8 cellular contexts compared by ENCODE assay signal in the genomic region with DNA sequence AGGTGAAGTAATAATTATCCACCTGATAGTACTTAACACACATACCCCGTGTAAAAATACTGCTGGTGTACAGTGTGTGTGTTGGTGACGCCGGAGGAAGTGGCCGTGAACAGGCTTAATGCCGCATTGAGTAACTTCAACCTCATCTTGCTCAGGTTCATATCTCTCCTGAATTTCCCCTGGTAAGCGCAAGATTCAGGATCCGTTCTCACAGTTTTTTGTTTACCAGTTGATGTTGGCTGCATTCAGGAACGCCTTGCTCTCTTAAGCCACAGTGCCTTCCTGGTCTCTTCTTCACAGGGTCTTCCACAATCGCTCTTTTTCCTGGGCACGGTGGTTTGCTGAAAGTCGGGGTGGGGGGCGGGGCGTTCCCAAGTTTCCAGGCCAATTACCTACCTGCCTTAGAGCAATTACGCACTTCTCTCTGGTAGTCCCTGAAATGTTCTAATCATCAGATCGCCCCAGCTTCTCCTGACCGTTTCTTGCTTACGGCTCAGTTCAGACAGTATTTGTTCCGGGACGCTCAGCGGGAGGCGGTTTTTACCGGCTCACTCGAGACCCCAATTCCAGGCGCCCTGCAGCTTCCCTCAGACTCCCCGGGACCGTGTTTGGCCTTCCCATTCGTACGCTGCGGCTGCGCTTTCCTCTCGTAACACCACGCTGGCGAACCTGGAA. TPM values are rescaled to one million over a fixed set of nuclear protein-coding genes. Genes with fewer than 3 reads are reported as not detected.
DNase-seq lines count a peak whose midpoint lies in the region; ATAC-seq and TF ChIP-seq lines count a peak whose summit lies in the region.

No MANE protein-coding gene starts in this region.

- H3K9me3 ChIP-seq in breast epithelium (peaks cover 9 to 11% of the 10 kb centered on the region in 2 donors), liver (ENCODE audit: control insufficient read depth in 4 of 4, low read length in 3 of 4) (peaks cover 0 to 10% (median 7%) of the 10 kb centered on the region in 4 donors)

- TF ChIP-seq CTCF in breast epithelium (IDR thresholded peaks at IDR 0.05) (no peak), liver (IDR thresholded peaks at IDR 0.05; ENCODE audit: low read depth, low read length, missing input control) (no peak)

- no peak for TF ChIP-seq POLR2A in breast epithelium (IDR thresholded peaks at IDR 0.05)

- no peaks in the 10 kb centered on the region for H3K27me3 ChIP-seq in breast epithelium
- no peaks in the 10 kb centered on the region for H3K27me3 ChIP-seq in liver (ENCODE audit: control insufficient read depth in 4 of 4, insufficient read depth in 4 of 4, low read length in 3 of 4)

- DNase-seq in AG20443 (ENCODE audit: low spot score) (peak; percentile 10), RKO (ENCODE audit: low spot score) (peak; percentile 75), breast epithelium (ENCODE audit: low spot score in 2 of 2) (peak in 1 of 2 donors; percentile 25), substantia nigra (lab: John Stamatoyannopoulos, UW) (peak in 2 of 49 donors; percentile 36 to 39), HuH-7 (ENCODE audit: low spot score) (no peak)

- H3K4me1 ChIP-seq in breast epithelium (peaks cover 0 to 13% of the 10 kb centered on the region in 2 donors), liver (ENCODE audit: control insufficient read depth in 4 of 4, insufficient read depth in 4 of 4, low read length in 3 of 4) (peaks cover 3 to 21% (median 8%) of the 10 kb centered on the region in 4 donors)

- H3K4me3 ChIP-seq in breast epithelium (peak overlapping the region; percentile 78 to 94 (median 85)), liver (ENCODE audit: low read depth in 1 of 3, low read length in 3 of 3) (peak overlapping the region; percentile 75 to 84 (median 84))

- peak; percentile 20 for ATAC-seq in GM18909 (IDR thresholded peaks at IDR 0.05; ENCODE audit: poor library complexity, unreplicated experiment)
- ATAC-seq in HG03460 (IDR thresholded peaks at IDR 0.05; ENCODE audit: unreplicated experiment), result peak; percentile 9

- H3K27ac ChIP-seq in breast epithelium (peak overlapping the region; percentile 95 to 96), liver (ENCODE audit: low read depth in 1 of 2, low read length in 2 of 2) (peak overlapping the region; percentile 93 to 97), substantia nigra (ENCODE audit: low read depth, low read length, poor library complexity, severe bottlenecking) (peak overlapping the region; percentile 81)

- intact Hi-C loops in breast epithelium (cut with DNase I; ENCODE audit: low total_unique reads), result no loop called here

- no peaks in the 10 kb centered on the region for H3K36me3 ChIP-seq in breast epithelium
- H3K36me3 ChIP-seq in liver (ENCODE audit: control insufficient read depth in 4 of 4, insufficient read depth in 3 of 4, low read depth in 1 of 4, low read length in 3 of 4), result peaks cover 2 to 6% (median 3%) of the 10 kb centered on the region in 4 donors

- under 1% methylated on average over 33 of the region's 33 CpGs for WGBS in liver

- H3K9ac ChIP-seq in liver (ENCODE audit: low read depth in 1 of 2, low read length in 2 of 2), result peak overlapping the region; percentile 82 to 87

- no peak for TF ChIP-seq RAD21 in liver (IDR thresholded peaks at IDR 0.05)

TF ChIP-seq in liver, 16 proteins besides CTCF, POLR2A, EP300 and RAD21:
- TF ChIP-seq JUND (IDR thresholded peaks at IDR 0.05), result no peak
- TF ChIP-seq GABPA (IDR thresholded peaks at IDR 0.05 in 1 of 2, conservative IDR thresholded peaks at IDR 0.05 in 1 of 2), result no peak
- TF ChIP-seq RXRA (IDR thresholded peaks at IDR 0.05), result peak in 1 of 2 donors; percentile 6
- TF ChIP-seq SP1 (IDR thresholded peaks at IDR 0.05), result no peak
- TF ChIP-seq HNF4A (conservative IDR thresholded peaks at IDR 0.05), result no peak
- no peak for TF ChIP-seq NR2F2 (IDR thresholded peaks at IDR 0.05)
TF ChIP-seq in liver: peak in this region for 1.

RNA-seq across cellular contexts. Expression of a gene that starts 0.7 kb away (rescaled TPM):
- total RNA-seq in breast epithelium, result 10 to 100 TPM; 44.3 to 62.3 (median 60.3) TPM
- 100 to 1,000 TPM in 1 of 2 donors, 10 to 100 TPM in 1; 40.3 to 121 TPM for total RNA-seq in liver
- 10 to 100 TPM; 32.0 to 33.9 TPM for polyA plus RNA-seq in liver

RNA-seq across cellular contexts. Expression of a gene that starts 31.7 kb away (rescaled TPM):
- total RNA-seq in breast epithelium (10 to 100 TPM; 10.2 to 20.3 (median 10.4) TPM), liver (1 to 10 TPM; 2.0 TPM)
- under 1 TPM; 0.46 to 0.73 TPM for polyA plus RNA-seq in liver
